10 cellular contexts compared by ENCODE assay signal in the genomic region with DNA sequence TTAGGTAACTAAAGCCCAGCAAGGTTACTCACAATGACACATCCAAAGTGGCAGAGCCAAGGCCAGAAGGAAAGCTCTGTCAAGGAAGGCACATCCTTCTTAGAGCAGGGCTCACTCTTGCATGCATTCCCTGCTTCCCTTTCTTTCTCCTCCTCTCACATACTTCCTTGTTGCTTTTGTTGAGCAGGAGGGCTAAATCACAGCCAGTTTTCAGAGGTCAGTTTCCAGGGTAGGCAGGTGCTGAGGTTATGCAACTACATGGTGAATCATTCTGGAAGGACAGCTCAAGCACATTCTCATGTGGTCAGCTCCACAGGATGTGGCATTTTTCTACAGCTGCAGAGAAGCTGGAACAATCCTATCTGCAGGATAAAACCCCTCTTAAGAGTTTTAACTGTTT.
A peak's percentile ranks its signal among the peaks of the same experiment; 100 is the strongest.
DNase-seq lines count a peak whose midpoint lies in the region; ATAC-seq and TF ChIP-seq lines count a peak whose summit lies in the region.
"Had no signal": no experiment of that assay in that cellular context is flagged by ENCODE, and none has a peak within 500 bp of the region (broad histone marks: within the 10 kb centered on the region; RNA-seq: fewer than 3 reads in every experiment).

No MANE protein-coding gene starts in this region.

- no peaks in the 10 kb centered on the region for H3K27me3 ChIP-seq in BE2C

- ATAC-seq in esophagus mucosa, result peak; percentile 52
- ATAC-seq in omental fat pad (ENCODE audit: low FRiP score), result peak; percentile 92
- ATAC-seq in GM19351 (IDR thresholded peaks at IDR 0.05; ENCODE audit: unreplicated experiment), result no peak

- no peaks in the 10 kb centered on the region for H3K9me3 ChIP-seq in BE2C

- H3K4me1 Mint-ChIP-seq in activated naive CD4-positive, alpha-beta T cell treated with anti-CD3 and anti-CD28 coated beads, Interleukin-2, amount 10 ng/mL, durations not matched to agents 7 days and 5 days, result no peaks in the 10 kb centered on the region
- H3K4me1 Mint-ChIP-seq: activated naive CD8-positive, alpha-beta T cell treated with anti-CD3 and anti-CD28 coated beads, Interleukin-2, amount 10 ng/mL, durations not matched to agents 7 days and 5 days had no signal

- TF ChIP-seq CTCF in omental fat pad (IDR thresholded peaks at IDR 0.05), result no peak
- no peak for TF ChIP-seq CTCF in BE2C (IDR thresholded peaks at IDR 0.05; ENCODE audit: low read depth, low read length)

- peaks cover 4% of the 10 kb centered on the region for H3K27me3 Mint-ChIP-seq in activated naive CD4-positive, alpha-beta T cell treated with anti-CD3 and anti-CD28 coated beads, Interleukin-2, amount 10 ng/mL, durations not matched to agents 7 days and 5 days

- H3K36me3 Mint-ChIP-seq in activated naive CD4-positive, alpha-beta T cell treated with anti-CD3 and anti-CD28 coated beads, Interleukin-2, amount 10 ng/mL, durations not matched to agents 7 days and 5 days, result no peaks in the 10 kb centered on the region
- H3K36me3 Mint-ChIP-seq: activated naive CD8-positive, alpha-beta T cell treated with anti-CD3 and anti-CD28 coated beads, Interleukin-2, amount 10 ng/mL, durations not matched to agents 7 days and 5 days had no signal

- CTCF ChIA-PET in activated naive CD4-positive, alpha-beta T cell treated with anti-CD3 and anti-CD28 coated beads, Interleukin-2, amount 10 ng/mL, durations not matched to agents 7 days and 5 days (lab: Charles Lee), result interaction anchor here (0.6 kb wide), 1 partner anchor 1474 kb away, joined by 3 read pairs; no protein-coding TSS in a partner anchor

- no peak overlapping the region for H3K4me3 Mint-ChIP-seq in activated naive CD4-positive, alpha-beta T cell treated with anti-CD3 and anti-CD28 coated beads, Interleukin-2, amount 10 ng/mL, durations not matched to agents 7 days and 5 days
- H3K4me3 Mint-ChIP-seq: activated naive CD8-positive, alpha-beta T cell treated with anti-CD3 and anti-CD28 coated beads, Interleukin-2, amount 10 ng/mL, durations not matched to agents 7 days and 5 days had no signal

- H3K4me3 ChIP-seq in BE2C (ENCODE audit: low read depth, low read length), result no peak overlapping the region

- H3K4me1 ChIP-seq in BE2C, result no peaks in the 10 kb centered on the region

- peaks cover 2% of the 10 kb centered on the region for H3K9me3 Mint-ChIP-seq in activated naive CD4-positive, alpha-beta T cell treated with anti-CD3 and anti-CD28 coated beads, Interleukin-2, amount 10 ng/mL, durations not matched to agents 7 days and 5 days

- DNase-seq in DMS53 treated with DMSO at 0.1 percent for 48 hours (lab: John Stamatoyannopoulos, UW; ENCODE audit: unreplicated experiment), result peak; percentile 9
- DNase-seq in NOMO-1 treated with DMSO at 0.1 percent for 48 hours (lab: John Stamatoyannopoulos, UW; ENCODE audit: unreplicated experiment), result peak; percentile 62
- no peak for DNase-seq in omental fat pad (ENCODE audit: low spot score)
- DNase-seq in activated naive CD4-positive, alpha-beta T cell treated with anti-CD3 and anti-CD28 coated beads, Interleukin-2, amount 10 ng/mL, durations not matched to agents 7 days and 5 days, result no peak
- no peak for DNase-seq in activated naive CD4-positive, alpha-beta T cell treated with Interleukin-2 at 50 U/mL for 16 hours
- DNase-seq in BE2C, result no peak
- DNase-seq: activated naive CD8-positive, alpha-beta T cell treated with anti-CD3 and anti-CD28 coated beads, Interleukin-2, amount 10 ng/mL, durations not matched to agents 7 days and 5 days; SHP77 treated with DMSO at 0.1 percent for 48 hours had no signal

- H3K27ac Mint-ChIP-seq in activated naive CD4-positive, alpha-beta T cell treated with anti-CD3 and anti-CD28 coated beads, Interleukin-2, amount 10 ng/mL, durations not matched to agents 7 days and 5 days, result no peak overlapping the region
- H3K27ac Mint-ChIP-seq: activated naive CD8-positive, alpha-beta T cell treated with anti-CD3 and anti-CD28 coated beads, Interleukin-2, amount 10 ng/mL, durations not matched to agents 7 days and 5 days had no signal

- no peaks in the 10 kb centered on the region for H3K36me3 ChIP-seq in BE2C

Comparison
In these comparisons a context has a peak if more than half of its experiments do, and no peak if none do; other contexts are left out.
1. DNase-seq: peak in DMS53 treated with DMSO at 0.1 percent for 48 hours (single experiment) and NOMO-1 treated with DMSO at 0.1 percent for 48 hours (single experiment); none in omental fat pad (single experiment), activated naive CD4-positive, alpha-beta T cell treated with anti-CD3 and anti-CD28 coated beads, Interleukin-2, amount 10 ng/mL, durations not matched to agents 7 days and 5 days (single experiment), activated naive CD4-positive, alpha-beta T cell treated with Interleukin-2 at 50 U/mL for 16 hours (single experiment) and BE2C (single experiment).